14 cellular contexts compared by ENCODE assay signal in the genomic region with DNA sequence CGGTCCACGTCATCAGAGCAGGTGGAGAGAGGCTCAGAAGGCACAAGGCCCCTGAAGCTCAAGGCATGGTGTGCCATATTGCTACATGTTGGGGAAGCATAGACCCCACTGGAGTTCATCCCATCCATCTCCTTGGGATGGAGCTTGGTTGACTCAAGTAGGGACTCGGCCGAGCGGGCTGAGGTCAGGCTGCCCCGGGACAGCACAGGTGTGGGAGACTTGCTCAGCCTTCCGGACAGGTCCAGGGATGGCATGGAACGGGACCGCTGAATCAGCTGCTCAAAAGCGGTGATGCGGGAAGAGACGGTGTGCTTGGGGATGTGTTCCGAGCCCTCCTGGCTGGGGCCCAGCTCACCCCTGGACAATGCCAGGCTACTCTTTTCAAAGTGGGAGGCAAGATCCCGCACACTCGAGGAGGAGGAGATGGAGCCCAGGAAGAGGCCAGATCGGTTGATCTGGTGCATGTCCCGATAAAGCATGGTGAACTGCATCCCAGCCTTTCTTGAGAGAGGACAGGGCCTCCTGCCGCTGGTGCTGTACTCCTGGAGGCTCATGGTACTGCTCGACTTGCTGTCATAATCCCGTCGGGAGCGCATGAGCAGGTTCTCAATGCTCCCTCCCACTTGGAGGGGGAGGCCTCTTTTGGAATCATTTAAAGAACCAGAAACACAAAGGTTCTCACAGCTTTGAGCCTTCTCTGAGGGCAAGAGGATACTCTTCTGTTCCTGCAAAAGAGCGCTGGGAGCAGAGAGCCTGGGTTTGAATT.
"Had no signal": no experiment of that assay in that cellular context is flagged by ENCODE, and none has a peak within 500 bp of the region (broad histone marks: within the 10 kb centered on the region; RNA-seq: fewer than 3 reads in every experiment).

No MANE protein-coding gene starts in this region.

- H3K27me3 ChIP-seq: left lung, neutrophil, tibial artery had no signal

- H3K36me3 ChIP-seq: neutrophil had no signal

- H3K9me3 ChIP-seq: left lung, neutrophil, tibial artery had no signal

- DNase-seq: activated CD4-positive, alpha-beta T cell treated with anti-CD3 and anti-CD28 coated beads, Interleukin-2, amount 50 U/mL, for 4 hours; activated gamma-delta T cell treated with Interleukin-2 at 50 U/mL for 16 hours; effector CD8-positive, alpha-beta T cell; foreskin fibroblast; left lung; stimulated activated CD4-positive, alpha-beta T cell treated with anti-CD3 and anti-CD28 coated beads, Interleukin-15, amount 100 ng/mL, for 24 hours; stimulated activated CD4-positive, alpha-beta T cell treated with anti-CD3 and anti-CD28 coated beads, Interleukin-2, amount 100 ng/mL, for 48 hours; substantia nigra; tibial artery had no signal

- H3K4me3 ChIP-seq: left lung, SK-N-MC, tibial artery had no signal

- H3K27ac ChIP-seq: left lung, neutrophil, parathyroid adenoma, SK-N-MC had no signal

- H3K9me3 Mint-ChIP-seq: dendritic cell treated with granulocyte-macrophage colony-stimulating factor and Interleukin-4, amounts not matched to agents 40 ng/mL and 50 ng/mL, for 4 days had no signal

- ATAC-seq: left lung had no signal

- H3K4me1 ChIP-seq: parathyroid adenoma had no signal

- H3K27ac Mint-ChIP-seq: activated naive CD8-positive, alpha-beta T cell; dendritic cell treated with granulocyte-macrophage colony-stimulating factor and Interleukin-4, amounts not matched to agents 40 ng/mL and 50 ng/mL, for 4 days had no signal

- H3K4me3 Mint-ChIP-seq: activated naive CD8-positive, alpha-beta T cell; dendritic cell treated with granulocyte-macrophage colony-stimulating factor and Interleukin-4, amounts not matched to agents 40 ng/mL and 50 ng/mL, for 4 days had no signal

- H3K27me3 Mint-ChIP-seq: activated naive CD8-positive, alpha-beta T cell had no signal
